ENCODE assay signal across 9 cellular contexts in the genomic region with DNA sequence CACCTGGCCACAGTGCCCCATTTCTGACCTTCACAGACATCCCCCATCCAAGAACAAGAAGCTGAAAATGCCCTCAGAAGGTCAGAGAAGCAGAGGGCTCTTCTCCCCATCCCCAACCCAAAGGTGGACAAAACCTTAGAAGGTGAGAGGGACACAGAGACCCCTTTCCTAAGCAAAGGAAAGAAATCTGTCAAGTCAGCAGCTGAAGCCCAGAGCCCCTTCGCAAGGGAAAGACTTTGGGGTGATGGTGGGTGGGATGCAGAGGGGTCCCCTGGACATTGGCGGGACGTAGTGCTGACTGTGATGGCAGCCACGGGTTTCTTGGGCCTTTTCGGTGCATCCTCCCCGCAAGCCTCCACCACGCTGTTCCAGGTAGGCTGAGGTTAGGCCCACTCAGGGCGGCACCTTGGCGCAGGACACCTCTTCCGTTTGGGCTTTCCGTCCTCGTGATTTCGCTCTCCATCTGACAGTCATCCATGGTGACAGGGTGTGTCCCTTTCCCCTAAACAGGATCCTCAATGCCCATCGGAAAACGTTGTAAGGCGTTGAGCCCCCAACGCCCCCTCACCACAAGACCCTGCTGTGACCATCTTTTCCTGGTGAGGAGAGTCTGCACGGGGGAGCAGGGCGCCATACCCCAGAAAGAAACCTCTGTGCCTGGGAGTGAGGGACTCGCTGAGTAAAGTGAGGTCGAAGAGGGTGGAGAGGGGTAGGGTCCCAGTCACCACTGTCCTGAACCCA. TPM values are rescaled to one million over a fixed set of nuclear protein-coding genes. Genes with fewer than 3 reads are reported as not detected.
DNase-seq lines count a peak whose midpoint lies in the region; ATAC-seq, FAIRE-seq and TF ChIP-seq lines count a peak whose summit lies in the region.
"Had no signal": no experiment of that assay in that cellular context is flagged by ENCODE, and none has a peak within 500 bp of the region (broad histone marks: within the 10 kb centered on the region; RNA-seq: fewer than 3 reads in every experiment).

No MANE protein-coding gene starts in this region.

- H3K4me1 ChIP-seq in SJSA1 (replicated peaks) = peaks cover 10% of the 10 kb centered on the region
- H3K4me1 ChIP-seq in smooth muscle cell (ENCODE audit: low read depth) = no peaks in the 10 kb centered on the region

- WGBS in smooth muscle cell (ENCODE audit: low lambda C conversion rate) = 66% methylated on average over 21 of the region's 21 CpGs

- no peaks in the 10 kb centered on the region for H3F3A ChIP-seq in smooth muscle cell (ENCODE audit: low read depth)

- no peaks in the 10 kb centered on the region; the same call in 1 of the 2 replicates for H3K27me3 ChIP-seq in SJSA1 (replicated peaks)
- no peaks in the 10 kb centered on the region for H3K27me3 ChIP-seq in smooth muscle cell (ENCODE audit: low read depth)

- intact Hi-C loops in left cardiac atrium (cut with DNase I) = no loop called here

- FAIRE-seq in GM19239 (lab: Jason Lieb, UNC) = no peak
- FAIRE-seq: islet of Langerhans had no signal

- peak overlapping the region; percentile 81 for H3K4me2 ChIP-seq in smooth muscle cell

- H4K20me1 ChIP-seq in smooth muscle cell (ENCODE audit: low read depth) = no peaks in the 10 kb centered on the region

- H3K27ac ChIP-seq in SJSA1 (no peak overlapping the region), smooth muscle cell (ENCODE audit: low read depth) (no peak overlapping the region)

- no peak overlapping the region for H2AFZ ChIP-seq in smooth muscle cell (ENCODE audit: low read depth)

- no peaks in the 10 kb centered on the region for H3K9me3 ChIP-seq in SJSA1 (replicated peaks)
- no peaks in the 10 kb centered on the region for H3K9me3 ChIP-seq in smooth muscle cell (replicated peaks; ENCODE audit: low read depth)

- H3K36me3 ChIP-seq in SJSA1 (no peaks in the 10 kb centered on the region), smooth muscle cell (ENCODE audit: low read depth) (no peaks in the 10 kb centered on the region)

- in situ Hi-C loops in GM13977 (cut with MboI; ENCODE audit: low pct_unique_long_range_greater_than_20kb, low sequenced_read_pairs, unreplicated experiment) = no loop called here

- DNase-seq in SJSA1 (ENCODE audit: low read depth in 1 of 2, low spot score in 2 of 2) (no peak), left cardiac atrium (peak; percentile 28), smooth muscle cell (lab: John Stamatoyannopoulos, UW; ENCODE audit: unreplicated experiment) (no peak), NCI-H524 treated with DMSO at 0.1 percent for 48 hours (lab: John Stamatoyannopoulos, UW) (no peak), GM13977 (ENCODE audit: low spot score) (no peak), GM19239 (ENCODE audit: insufficient read length, low spot score) (no peak), NCI-H2029 (lab: John Stamatoyannopoulos, UW) (no peak)

- no peaks in the 10 kb centered on the region for H3K79me2 ChIP-seq in smooth muscle cell (ENCODE audit: low read depth)

- H3K4me3 ChIP-seq in SJSA1 (peak overlapping the region; percentile 24), smooth muscle cell (peak overlapping the region; percentile 32)

- ATAC-seq in GM21717 (IDR thresholded peaks at IDR 0.05; ENCODE audit: unreplicated experiment) (peak; percentile 1), left cardiac atrium (no peak)

- TF ChIP-seq CTCF in smooth muscle cell (IDR thresholded peaks at IDR 0.05; ENCODE audit: borderline replicate concordance, insufficient read depth, poor library complexity, severe bottlenecking) = no peak
- no peak for TF ChIP-seq CTCF in GM13977 (IDR thresholded peaks at IDR 0.05; ENCODE audit: extremely low read depth, insufficient read depth, missing control alignments)

- H3K9ac ChIP-seq in smooth muscle cell (ENCODE audit: low read depth) = no peak overlapping the region

RNA-seq across cellular contexts. Expression of a gene that starts 10.7 kb away (rescaled TPM):
- total RNA-seq in SJSA1 (2014; rRNA removed; shearing (Covaris generic)) = not detected in 2 replicates
- total RNA-seq in left cardiac atrium (1 to 10 TPM; 1.3 TPM), smooth muscle cell (0.31 and 1.3 TPM in 2 replicates)
- 0.28 and 0.50 TPM in 2 replicates for polyA plus RNA-seq in smooth muscle cell

RNA-seq across cellular contexts. Expression of a gene that starts 24.6 kb away (rescaled TPM):
- total RNA-seq in SJSA1 (2014; rRNA removed; shearing (Covaris generic)) = not detected in 2 replicates
- not detected for total RNA-seq in left cardiac atrium
- not detected in 2 replicates for total RNA-seq in smooth muscle cell
- polyA plus RNA-seq in smooth muscle cell = not detected in 2 replicates

RNA-seq across cellular contexts. Expression of a gene that starts 24.7 kb away (rescaled TPM):
- total RNA-seq in SJSA1 (2014; rRNA removed; shearing (Covaris generic)) = 36.0 and 39.1 TPM in 2 replicates
- total RNA-seq in left cardiac atrium (10 to 100 TPM; 39.7 to 50.4 TPM), smooth muscle cell (29.8 and 43.5 TPM in 2 replicates)
- polyA plus RNA-seq in smooth muscle cell = 24.7 and 34.9 TPM in 2 replicates

RNA-seq across cellular contexts. Expression of a gene that starts 28.5 kb away (rescaled TPM):
- total RNA-seq in SJSA1 (2014; rRNA removed; shearing (Covaris generic)) = 98.3 and 167 TPM in 2 replicates
- total RNA-seq in left cardiac atrium = 10 to 100 TPM; 69.0 to 92.8 TPM
- 58.0 and 83.8 TPM in 2 replicates for total RNA-seq in smooth muscle cell
- polyA plus RNA-seq in smooth muscle cell = 110 and 115 TPM in 2 replicates

RNA-seq across cellular contexts. Expression of a gene that starts 33.7 kb away (rescaled TPM):
- total RNA-seq in SJSA1 (2014; rRNA removed; shearing (Covaris generic)) = 0.85 and 2.2 TPM in 2 replicates
- total RNA-seq in left cardiac atrium (1 to 10 TPM; 2.4 to 4.2 TPM), smooth muscle cell (16.4 TPM in 2 replicates)
- polyA plus RNA-seq in smooth muscle cell = 6.6 and 12.6 TPM in 2 replicates
